ENCODE assay signal across 2 cellular contexts in genomic region chr6:26165261-26165790, GRCh38.
TF ChIP-seq lines count a peak whose summit lies in the region.

No MANE protein-coding gene starts in this region.

TF ChIP-seq in H1, 55 proteins besides CTCF, POLR2A, EP300 and RAD21:
- no peak for TF ChIP-seq NRF1 (IDR thresholded peaks at IDR 0.05; ENCODE audit: low read depth, low read length)
- TF ChIP-seq USF2 (IDR thresholded peaks at IDR 0.05; ENCODE audit: low read length): no peak
- TF ChIP-seq CHD1 (IDR thresholded peaks at IDR 0.05; ENCODE audit: low read depth, low read length): no peak

TF ChIP-seq in SK-N-SH, 30 proteins besides CTCF, POLR2A, EP300 and RAD21:
- TF ChIP-seq PBX3 (IDR thresholded peaks at IDR 0.05) (no peak), POLR2AphosphoS5 (IDR thresholded peaks at IDR 0.05; ENCODE audit: low read depth, low read length) (no peak), JUND (IDR thresholded peaks at IDR 0.05) (no peak), GATA2 (CRISPR knock-in tag; IDR thresholded peaks at IDR 0.05) (no peak), NRF1 (IDR thresholded peaks at IDR 0.05; ENCODE audit: low read depth, low read length) (no peak), IRF3 (IDR thresholded peaks at IDR 0.05; ENCODE audit: low read depth, low read length) (no peak), ZBTB33 (IDR thresholded peaks at IDR 0.05; ENCODE audit: borderline replicate concordance, low read depth) (no peak), MXI1 (IDR thresholded peaks at IDR 0.05; ENCODE audit: low read depth, low read length) (no peak), EZH2phosphoT487 (IDR thresholded peaks at IDR 0.05; ENCODE audit: borderline replicate concordance, low read depth) (no peak), RXRA (IDR thresholded peaks at IDR 0.05; ENCODE audit: borderline replicate concordance, low read depth) (no peak), MAX (IDR thresholded peaks at IDR 0.05; ENCODE audit: low read depth) (no peak), RCOR1 (IDR thresholded peaks at IDR 0.05; ENCODE audit: low read length) (no peak), ELF1 (IDR thresholded peaks at IDR 0.05) (no peak)
